In the genomic region with DNA sequence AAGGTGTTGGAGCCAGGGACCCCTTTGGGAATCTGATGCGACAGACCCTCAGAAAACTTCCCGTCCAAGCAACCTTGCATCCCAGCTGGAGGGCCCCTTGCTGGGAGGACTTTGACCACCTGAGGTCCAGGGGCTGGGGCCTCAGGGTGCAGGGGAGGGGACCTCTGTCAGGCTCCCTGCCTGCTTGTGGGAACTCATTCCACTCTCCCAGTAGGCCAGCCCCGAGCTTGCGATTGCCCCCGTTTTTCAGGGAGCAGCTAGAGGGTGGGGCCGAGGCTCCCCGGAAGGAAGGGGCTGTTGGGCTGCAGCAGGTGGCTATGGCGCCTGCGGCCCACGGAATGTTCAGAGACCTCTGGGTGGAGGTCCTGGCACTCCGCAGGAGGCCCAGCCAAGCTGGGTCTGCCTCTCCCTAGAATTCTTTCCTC, we compare ENCODE assay signal across 1 cellular context.
A peak's percentile ranks its signal among the peaks of the same experiment; 100 is the strongest.
TF ChIP-seq lines count a peak whose summit lies in the region.

No MANE protein-coding gene starts in this region.

TF ChIP-seq in HepG2, 621 proteins besides CTCF, POLR2A, EP300 and RAD21 (continued from another document and continues in another):
- TF ChIP-seq, protein P1, sequence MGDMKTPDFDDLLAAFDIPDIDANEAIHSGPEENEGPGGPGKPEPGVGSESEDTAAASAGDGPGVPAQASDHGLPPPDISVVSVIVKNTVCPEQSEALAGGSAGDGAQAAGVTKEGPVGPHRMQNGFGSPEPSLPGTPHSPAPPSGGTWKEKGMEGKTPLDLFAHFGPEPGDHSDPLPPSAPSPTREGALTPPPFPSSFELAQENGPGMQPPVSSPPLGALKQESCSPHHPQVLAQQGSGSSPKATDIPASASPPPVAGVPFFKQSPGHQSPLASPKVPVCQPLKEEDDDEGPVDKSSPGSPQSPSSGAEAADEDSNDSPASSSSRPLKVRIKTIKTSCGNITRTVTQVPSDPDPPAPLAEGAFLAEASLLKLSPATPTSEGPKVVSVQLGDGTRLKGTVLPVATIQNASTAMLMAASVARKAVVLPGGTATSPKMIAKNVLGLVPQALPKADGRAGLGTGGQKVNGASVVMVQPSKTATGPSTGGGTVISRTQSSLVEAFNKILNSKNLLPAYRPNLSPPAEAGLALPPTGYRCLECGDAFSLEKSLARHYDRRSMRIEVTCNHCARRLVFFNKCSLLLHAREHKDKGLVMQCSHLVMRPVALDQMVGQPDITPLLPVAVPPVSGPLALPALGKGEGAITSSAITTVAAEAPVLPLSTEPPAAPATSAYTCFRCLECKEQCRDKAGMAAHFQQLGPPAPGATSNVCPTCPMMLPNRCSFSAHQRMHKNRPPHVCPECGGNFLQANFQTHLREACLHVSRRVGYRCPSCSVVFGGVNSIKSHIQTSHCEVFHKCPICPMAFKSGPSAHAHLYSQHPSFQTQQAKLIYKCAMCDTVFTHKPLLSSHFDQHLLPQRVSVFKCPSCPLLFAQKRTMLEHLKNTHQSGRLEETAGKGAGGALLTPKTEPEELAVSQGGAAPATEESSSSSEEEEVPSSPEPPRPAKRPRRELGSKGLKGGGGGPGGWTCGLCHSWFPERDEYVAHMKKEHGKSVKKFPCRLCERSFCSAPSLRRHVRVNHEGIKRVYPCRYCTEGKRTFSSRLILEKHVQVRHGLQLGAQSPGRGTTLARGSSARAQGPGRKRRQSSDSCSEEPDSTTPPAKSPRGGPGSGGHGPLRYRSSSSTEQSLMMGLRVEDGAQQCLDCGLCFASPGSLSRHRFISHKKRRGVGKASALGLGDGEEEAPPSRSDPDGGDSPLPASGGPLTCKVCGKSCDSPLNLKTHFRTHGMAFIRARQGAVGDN (CRISPR knock-in tag; IDR thresholded peaks at IDR 0.05) = peak; percentile 58; the same call in 1 of the 2 replicates
- peak; percentile 72 for TF ChIP-seq YY1 (IDR thresholded peaks at IDR 0.05; ENCODE audit: insufficient read depth, insufficient replicate concordance, low read depth, low read length)
- no peak for TF ChIP-seq NFATC3 (CRISPR knock-in tag; IDR thresholded peaks at IDR 0.05)
- TF ChIP-seq, protein P2, sequence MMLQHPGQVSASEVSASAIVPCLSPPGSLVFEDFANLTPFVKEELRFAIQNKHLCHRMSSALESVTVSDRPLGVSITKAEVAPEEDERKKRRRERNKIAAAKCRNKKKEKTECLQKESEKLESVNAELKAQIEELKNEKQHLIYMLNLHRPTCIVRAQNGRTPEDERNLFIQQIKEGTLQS (CRISPR knock-in tag; IDR thresholded peaks at IDR 0.05) = no peak
- TF ChIP-seq, protein P3, sequence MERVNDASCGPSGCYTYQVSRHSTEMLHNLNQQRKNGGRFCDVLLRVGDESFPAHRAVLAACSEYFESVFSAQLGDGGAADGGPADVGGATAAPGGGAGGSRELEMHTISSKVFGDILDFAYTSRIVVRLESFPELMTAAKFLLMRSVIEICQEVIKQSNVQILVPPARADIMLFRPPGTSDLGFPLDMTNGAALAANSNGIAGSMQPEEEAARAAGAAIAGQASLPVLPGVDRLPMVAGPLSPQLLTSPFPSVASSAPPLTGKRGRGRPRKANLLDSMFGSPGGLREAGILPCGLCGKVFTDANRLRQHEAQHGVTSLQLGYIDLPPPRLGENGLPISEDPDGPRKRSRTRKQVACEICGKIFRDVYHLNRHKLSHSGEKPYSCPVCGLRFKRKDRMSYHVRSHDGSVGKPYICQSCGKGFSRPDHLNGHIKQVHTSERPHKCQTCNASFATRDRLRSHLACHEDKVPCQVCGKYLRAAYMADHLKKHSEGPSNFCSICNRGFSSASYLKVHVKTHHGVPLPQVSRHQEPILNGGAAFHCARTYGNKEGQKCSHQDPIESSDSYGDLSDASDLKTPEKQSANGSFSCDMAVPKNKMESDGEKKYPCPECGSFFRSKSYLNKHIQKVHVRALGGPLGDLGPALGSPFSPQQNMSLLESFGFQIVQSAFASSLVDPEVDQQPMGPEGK (CRISPR knock-in tag; IDR thresholded peaks at IDR 0.05) = peak; percentile 62
- no peak for TF ChIP-seq ZSCAN20 (CRISPR knock-in tag; IDR thresholded peaks at IDR 0.05; ENCODE audit: borderline replicate concordance)
- TF ChIP-seq HHEX (CRISPR knock-in tag; IDR thresholded peaks at IDR 0.05) = no peak
- no peak for TF ChIP-seq ZSCAN29 (CRISPR knock-in tag; conservative IDR thresholded peaks at IDR 0.05)
- TF ChIP-seq MIER3 (CRISPR knock-in tag; IDR thresholded peaks at IDR 0.05; ENCODE audit: borderline replicate concordance) = no peak
- TF ChIP-seq, protein P4, sequence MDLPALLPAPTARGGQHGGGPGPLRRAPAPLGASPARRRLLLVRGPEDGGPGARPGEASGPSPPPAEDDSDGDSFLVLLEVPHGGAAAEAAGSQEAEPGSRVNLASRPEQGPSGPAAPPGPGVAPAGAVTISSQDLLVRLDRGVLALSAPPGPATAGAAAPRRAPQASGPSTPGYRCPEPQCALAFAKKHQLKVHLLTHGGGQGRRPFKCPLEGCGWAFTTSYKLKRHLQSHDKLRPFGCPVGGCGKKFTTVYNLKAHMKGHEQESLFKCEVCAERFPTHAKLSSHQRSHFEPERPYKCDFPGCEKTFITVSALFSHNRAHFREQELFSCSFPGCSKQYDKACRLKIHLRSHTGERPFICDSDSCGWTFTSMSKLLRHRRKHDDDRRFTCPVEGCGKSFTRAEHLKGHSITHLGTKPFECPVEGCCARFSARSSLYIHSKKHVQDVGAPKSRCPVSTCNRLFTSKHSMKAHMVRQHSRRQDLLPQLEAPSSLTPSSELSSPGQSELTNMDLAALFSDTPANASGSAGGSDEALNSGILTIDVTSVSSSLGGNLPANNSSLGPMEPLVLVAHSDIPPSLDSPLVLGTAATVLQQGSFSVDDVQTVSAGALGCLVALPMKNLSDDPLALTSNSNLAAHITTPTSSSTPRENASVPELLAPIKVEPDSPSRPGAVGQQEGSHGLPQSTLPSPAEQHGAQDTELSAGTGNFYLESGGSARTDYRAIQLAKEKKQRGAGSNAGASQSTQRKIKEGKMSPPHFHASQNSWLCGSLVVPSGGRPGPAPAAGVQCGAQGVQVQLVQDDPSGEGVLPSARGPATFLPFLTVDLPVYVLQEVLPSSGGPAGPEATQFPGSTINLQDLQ (CRISPR knock-in tag; IDR thresholded peaks at IDR 0.05) = no peak
- TF ChIP-seq, protein P5, sequence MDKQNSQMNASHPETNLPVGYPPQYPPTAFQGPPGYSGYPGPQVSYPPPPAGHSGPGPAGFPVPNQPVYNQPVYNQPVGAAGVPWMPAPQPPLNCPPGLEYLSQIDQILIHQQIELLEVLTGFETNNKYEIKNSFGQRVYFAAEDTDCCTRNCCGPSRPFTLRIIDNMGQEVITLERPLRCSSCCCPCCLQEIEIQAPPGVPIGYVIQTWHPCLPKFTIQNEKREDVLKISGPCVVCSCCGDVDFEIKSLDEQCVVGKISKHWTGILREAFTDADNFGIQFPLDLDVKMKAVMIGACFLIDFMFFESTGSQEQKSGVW (CRISPR knock-in tag; IDR thresholded peaks at IDR 0.05; ENCODE audit: borderline replicate concordance) = no peak
- 0 out of 2 replicates have a peak, but pooled peaks have one; percentile 39 for TF ChIP-seq ZMYM2 (CRISPR knock-in tag; IDR thresholded peaks at IDR 0.05)
- TF ChIP-seq, protein P6, sequence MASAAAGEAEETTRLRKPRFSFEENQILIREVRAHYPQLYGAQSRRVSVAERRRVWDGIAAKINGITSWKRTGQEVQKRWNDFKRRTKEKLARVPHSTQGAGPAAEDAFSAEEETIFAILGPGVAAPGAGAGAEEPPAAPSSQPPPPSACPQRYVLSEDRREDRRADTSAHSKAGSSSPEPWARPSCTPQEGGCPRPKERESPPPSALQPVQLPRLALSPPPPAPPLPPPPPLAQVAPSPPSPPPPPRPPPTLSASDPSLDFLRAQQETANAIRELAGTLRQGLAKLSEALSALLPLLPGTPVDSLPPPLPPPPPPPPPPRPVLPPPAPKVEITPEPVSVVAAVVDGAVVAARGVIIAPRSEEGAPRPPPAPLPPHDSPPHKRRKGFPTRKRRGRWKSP (CRISPR knock-in tag; IDR thresholded peaks at IDR 0.05) = no peak
- TF ChIP-seq, protein P7, sequence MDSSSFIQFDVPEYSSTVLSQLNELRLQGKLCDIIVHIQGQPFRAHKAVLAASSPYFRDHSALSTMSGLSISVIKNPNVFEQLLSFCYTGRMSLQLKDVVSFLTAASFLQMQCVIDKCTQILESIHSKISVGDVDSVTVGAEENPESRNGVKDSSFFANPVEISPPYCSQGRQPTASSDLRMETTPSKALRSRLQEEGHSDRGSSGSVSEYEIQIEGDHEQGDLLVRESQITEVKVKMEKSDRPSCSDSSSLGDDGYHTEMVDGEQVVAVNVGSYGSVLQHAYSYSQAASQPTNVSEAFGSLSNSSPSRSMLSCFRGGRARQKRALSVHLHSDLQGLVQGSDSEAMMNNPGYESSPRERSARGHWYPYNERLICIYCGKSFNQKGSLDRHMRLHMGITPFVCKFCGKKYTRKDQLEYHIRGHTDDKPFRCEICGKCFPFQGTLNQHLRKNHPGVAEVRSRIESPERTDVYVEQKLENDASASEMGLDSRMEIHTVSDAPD (CRISPR knock-in tag; IDR thresholded peaks at IDR 0.05) = no peak
- no peak for TF ChIP-seq CHD4 (IDR thresholded peaks at IDR 0.05; ENCODE audit: borderline replicate concordance, low read length)
- TF ChIP-seq, protein P8, sequence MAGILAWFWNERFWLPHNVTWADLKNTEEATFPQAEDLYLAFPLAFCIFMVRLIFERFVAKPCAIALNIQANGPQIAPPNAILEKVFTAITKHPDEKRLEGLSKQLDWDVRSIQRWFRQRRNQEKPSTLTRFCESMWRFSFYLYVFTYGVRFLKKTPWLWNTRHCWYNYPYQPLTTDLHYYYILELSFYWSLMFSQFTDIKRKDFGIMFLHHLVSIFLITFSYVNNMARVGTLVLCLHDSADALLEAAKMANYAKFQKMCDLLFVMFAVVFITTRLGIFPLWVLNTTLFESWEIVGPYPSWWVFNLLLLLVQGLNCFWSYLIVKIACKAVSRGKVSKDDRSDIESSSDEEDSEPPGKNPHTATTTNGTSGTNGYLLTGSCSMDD (CRISPR knock-in tag; IDR thresholded peaks at IDR 0.05) = no peak
- TF ChIP-seq NAIF1 (CRISPR knock-in tag; IDR thresholded peaks at IDR 0.05; ENCODE audit: borderline replicate concordance) = no peak
- TF ChIP-seq SIN3B (IDR thresholded peaks at IDR 0.05; ENCODE audit: low read length) = no peak
- no peak for TF ChIP-seq HMGA1 (CRISPR knock-in tag; conservative IDR thresholded peaks at IDR 0.05)
- TF ChIP-seq, protein P9, sequence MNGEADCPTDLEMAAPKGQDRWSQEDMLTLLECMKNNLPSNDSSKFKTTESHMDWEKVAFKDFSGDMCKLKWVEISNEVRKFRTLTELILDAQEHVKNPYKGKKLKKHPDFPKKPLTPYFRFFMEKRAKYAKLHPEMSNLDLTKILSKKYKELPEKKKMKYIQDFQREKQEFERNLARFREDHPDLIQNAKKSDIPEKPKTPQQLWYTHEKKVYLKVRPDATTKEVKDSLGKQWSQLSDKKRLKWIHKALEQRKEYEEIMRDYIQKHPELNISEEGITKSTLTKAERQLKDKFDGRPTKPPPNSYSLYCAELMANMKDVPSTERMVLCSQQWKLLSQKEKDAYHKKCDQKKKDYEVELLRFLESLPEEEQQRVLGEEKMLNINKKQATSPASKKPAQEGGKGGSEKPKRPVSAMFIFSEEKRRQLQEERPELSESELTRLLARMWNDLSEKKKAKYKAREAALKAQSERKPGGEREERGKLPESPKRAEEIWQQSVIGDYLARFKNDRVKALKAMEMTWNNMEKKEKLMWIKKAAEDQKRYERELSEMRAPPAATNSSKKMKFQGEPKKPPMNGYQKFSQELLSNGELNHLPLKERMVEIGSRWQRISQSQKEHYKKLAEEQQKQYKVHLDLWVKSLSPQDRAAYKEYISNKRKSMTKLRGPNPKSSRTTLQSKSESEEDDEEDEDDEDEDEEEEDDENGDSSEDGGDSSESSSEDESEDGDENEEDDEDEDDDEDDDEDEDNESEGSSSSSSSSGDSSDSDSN (CRISPR knock-in tag; IDR thresholded peaks at IDR 0.05) = 0 out of 2 replicates have a peak, but pooled peaks have one; percentile 55
- TF ChIP-seq HDAC1 (CRISPR knock-in tag; IDR thresholded peaks at IDR 0.05) = no peak; the same call in 1 of the 2 replicates
- TF ChIP-seq, protein P10, sequence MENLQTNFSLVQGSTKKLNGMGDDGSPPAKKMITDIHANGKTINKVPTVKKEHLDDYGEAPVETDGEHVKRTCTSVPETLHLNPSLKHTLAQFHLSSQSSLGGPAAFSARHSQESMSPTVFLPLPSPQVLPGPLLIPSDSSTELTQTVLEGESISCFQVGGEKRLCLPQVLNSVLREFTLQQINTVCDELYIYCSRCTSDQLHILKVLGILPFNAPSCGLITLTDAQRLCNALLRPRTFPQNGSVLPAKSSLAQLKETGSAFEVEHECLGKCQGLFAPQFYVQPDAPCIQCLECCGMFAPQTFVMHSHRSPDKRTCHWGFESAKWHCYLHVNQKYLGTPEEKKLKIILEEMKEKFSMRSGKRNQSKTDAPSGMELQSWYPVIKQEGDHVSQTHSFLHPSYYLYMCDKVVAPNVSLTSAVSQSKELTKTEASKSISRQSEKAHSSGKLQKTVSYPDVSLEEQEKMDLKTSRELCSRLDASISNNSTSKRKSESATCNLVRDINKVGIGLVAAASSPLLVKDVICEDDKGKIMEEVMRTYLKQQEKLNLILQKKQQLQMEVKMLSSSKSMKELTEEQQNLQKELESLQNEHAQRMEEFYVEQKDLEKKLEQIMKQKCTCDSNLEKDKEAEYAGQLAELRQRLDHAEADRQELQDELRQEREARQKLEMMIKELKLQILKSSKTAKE (CRISPR knock-in tag; IDR thresholded peaks at IDR 0.05; ENCODE audit: borderline replicate concordance) = no peak
- TF ChIP-seq SSRP1 (CRISPR knock-in tag; IDR thresholded peaks at IDR 0.05) = 0 out of 2 replicates have a peak, but pooled peaks have one; percentile 11
- TF ChIP-seq PRMT3 (CRISPR knock-in tag; IDR thresholded peaks at IDR 0.05; ENCODE audit: borderline replicate concordance, low read depth) = no peak
- no peak for TF ChIP-seq MZF1 (CRISPR knock-in tag; IDR thresholded peaks at IDR 0.05; ENCODE audit: borderline replicate concordance)
- no peak for TF ChIP-seq MAF1 (CRISPR knock-in tag; IDR thresholded peaks at IDR 0.05; ENCODE audit: borderline replicate concordance)
- TF ChIP-seq, protein P11, sequence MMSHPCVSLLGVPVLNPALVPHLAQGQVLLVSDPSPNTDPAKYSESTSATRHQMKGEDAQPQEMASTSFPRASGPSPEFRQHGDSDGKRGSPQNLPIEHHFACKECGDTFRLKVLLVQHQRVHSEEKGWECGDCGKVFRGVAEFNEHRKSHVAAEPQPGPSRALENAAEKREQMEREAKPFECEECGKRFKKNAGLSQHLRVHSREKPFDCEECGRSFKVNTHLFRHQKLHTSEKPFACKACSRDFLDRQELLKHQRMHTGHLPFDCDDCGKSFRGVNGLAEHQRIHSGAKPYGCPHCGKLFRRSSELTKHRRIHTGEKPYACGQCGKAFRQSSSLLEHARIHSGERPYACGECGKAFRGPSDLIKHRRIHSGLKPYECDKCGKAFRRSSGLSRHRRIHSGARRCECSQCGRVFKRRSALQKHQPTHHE (CRISPR knock-in tag; IDR thresholded peaks at IDR 0.05; ENCODE audit: borderline replicate concordance) = no peak
- no peak for TF ChIP-seq NFKBIZ (CRISPR knock-in tag; IDR thresholded peaks at IDR 0.05)
- TF ChIP-seq STAT5B (CRISPR knock-in tag; IDR thresholded peaks at IDR 0.05) = no peak
- TF ChIP-seq KDM6A (CRISPR knock-in tag; IDR thresholded peaks at IDR 0.05; ENCODE audit: low read depth) = peak; percentile 83
- no peak for TF ChIP-seq ZNF777 (CRISPR knock-in tag; IDR thresholded peaks at IDR 0.05)
- no peak for TF ChIP-seq GABPA (IDR thresholded peaks at IDR 0.05; ENCODE audit: low read depth, low read length)
- peak; percentile 35; the same call in 1 of the 2 replicates for TF ChIP-seq GABPA (CRISPR knock-in tag; IDR thresholded peaks at IDR 0.05; ENCODE audit: low read depth)
- no peak for TF ChIP-seq FOXC1 (CRISPR knock-in tag; IDR thresholded peaks at IDR 0.05; ENCODE audit: borderline replicate concordance)
- TF ChIP-seq GFI1 (CRISPR knock-in tag; IDR thresholded peaks at IDR 0.05; ENCODE audit: borderline replicate concordance) = no peak
- TF ChIP-seq RXRB (CRISPR knock-in tag; IDR thresholded peaks at IDR 0.05; ENCODE audit: borderline replicate concordance) = no peak
- TF ChIP-seq ZNF225 (CRISPR knock-in tag; IDR thresholded peaks at IDR 0.05) = no peak
